Comparison of ENCODE assay signal across 10 cellular contexts in the genomic region with DNA sequence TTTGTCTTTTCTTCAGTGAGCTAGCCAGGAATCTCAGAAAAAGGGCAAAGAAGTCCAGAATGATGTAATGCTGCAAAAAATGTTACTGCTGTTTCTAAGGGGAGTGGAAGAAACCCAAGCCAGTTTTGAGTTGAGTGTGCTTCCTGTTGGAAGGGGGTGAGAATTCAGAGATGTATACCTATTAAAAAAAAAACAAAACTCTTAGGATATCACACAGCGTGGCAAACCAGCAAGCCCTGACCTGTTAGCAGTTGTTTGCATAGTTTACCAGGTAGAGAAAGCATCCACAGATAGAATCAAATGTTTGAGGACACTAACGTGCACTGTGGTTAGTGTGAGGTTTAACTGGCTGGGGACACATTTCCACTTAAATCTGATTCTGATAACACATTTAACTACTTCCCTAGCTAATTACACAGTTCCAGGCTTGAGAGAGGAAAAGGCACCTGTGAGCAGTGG. TPM values are rescaled to one million over a fixed set of nuclear protein-coding genes. Genes with fewer than 3 reads are reported as not detected.
DNase-seq lines count a peak whose midpoint lies in the region; ATAC-seq, FAIRE-seq and TF ChIP-seq lines count a peak whose summit lies in the region.
"Had no signal": no experiment of that assay in that cellular context is flagged by ENCODE, and none has a peak within 500 bp of the region (broad histone marks: within the 10 kb centered on the region; RNA-seq: fewer than 3 reads in every experiment).

No MANE protein-coding gene starts in this region.

- TSS peak; percentile 12 for BruUV-seq in GM12878 (replicated peaks; lab: Mats Ljungman, UMichigan)

- in situ Hi-C loops in GM12878 (cut with MboI): loop anchor here (5.0 to 25.0 kb wide), 2 partner anchors 88 to 1508 kb away; no protein-coding TSS in a partner anchor

- peak overlapping the region; percentile 36; the same call in 1 of the 2 replicates for H3K9ac ChIP-seq in GM12878 (ENCODE audit: control insufficient read depth, insufficient read depth, low read length)

- TF ChIP-seq RAD21 in GM12878 (IDR thresholded peaks at IDR 0.05; ENCODE audit: insufficient read depth, low read depth, low read length): 0 out of 2 replicates have a peak, but pooled peaks have one; percentile 1

- peak; percentile 24 to 35; a peak in 1 of 4 replicates for TF ChIP-seq EP300 in GM12878 (IDR thresholded peaks at IDR 0.05; ENCODE audit: borderline replicate concordance in 1 of 2, control insufficient read depth in 1 of 2, low read depth in 2 of 2, low read length in 2 of 2)

- 0% methylated on average over 2 of the region's 2 CpGs for WGBS in GM12878 (ENCODE audit: insufficient coverage, insufficient replicate concordance, low lambda C conversion rate, missing lambda C conversion rate)

- H3K9me3 ChIP-seq in right atrium auricular region (no peaks in the 10 kb centered on the region), GM12878 (replicated peaks; ENCODE audit: control insufficient read depth, insufficient read depth, low read length) (no peaks in the 10 kb centered on the region)

- ATAC-seq in Right ventricle myocardium superior (ENCODE audit: poor library complexity) (peak; percentile 63), HG03097 (IDR thresholded peaks at IDR 0.05; ENCODE audit: low FRiP score, unreplicated experiment) (peak; percentile 66), GM12878 (peak; percentile 64)

- H3K4me3 ChIP-seq in right atrium auricular region: no peak overlapping the region
- peak overlapping the region; percentile 13; the same call in 1 of the 2 replicates for H3K4me3 ChIP-seq in GM12878

- POLR2A ChIA-PET in GM12878 (lab: Charles Lee): interaction anchor here (0.6 to 2.4 kb wide), 4 partner anchors 9 to 113 kb away, joined by 3 to 9 read pairs (median 6); no protein-coding TSS in a partner anchor

- RAD21 ChIA-PET in GM12878 (lab: Charles Lee; ENCODE audit: unreplicated experiment): interaction anchor here (0.6 to 7.7 kb wide), 6 partner anchors 12 to 89 kb away, joined by 3 to 98 read pairs (median 10); partner anchors contain the start of gene BASP1

- H3K4me2 ChIP-seq in GM12878 (ENCODE audit: control insufficient read depth, insufficient read depth): peak overlapping the region; percentile 88

- SMC1A ChIA-PET in GM12878 (lab: Charles Lee; ENCODE audit: uncharacterized antibody, unreplicated experiment): interaction anchor here (0.6 to 11.2 kb wide), 5 partner anchors 8 to 214 kb away, joined by 3 to 150 read pairs (median 7); no protein-coding TSS in a partner anchor

- no peak overlapping the region for H2AFZ ChIP-seq in GM12878 (ENCODE audit: control insufficient read depth, low read depth, low read length)

- H3K4me1 ChIP-seq in right atrium auricular region: peaks cover 0 to 5% of the 10 kb centered on the region in 2 donors
- peaks cover 34% of the 10 kb centered on the region for H3K4me1 ChIP-seq in GM12878 (ENCODE audit: control insufficient read depth, insufficient read depth, low read length)

- peaks cover 57% of the 10 kb centered on the region for H3K79me2 ChIP-seq in GM12878 (ENCODE audit: control insufficient read depth, insufficient read depth, low read length)

- TF ChIP-seq POLR2A in GM12878 (IDR thresholded peaks at IDR 0.05; ENCODE audit: low read depth, low read length): no peak

- DNase-seq in Right ventricle myocardium superior (no peak), right atrium auricular region (ENCODE audit: low spot score) (no peak), GM12878 (ENCODE audit: low read depth, low spot score) (peak; percentile 66), ureter (ENCODE audit: low spot score) (peak; percentile 52), DMS53 treated with DMSO at 0.1 percent for 48 hours (lab: John Stamatoyannopoulos, UW; ENCODE audit: unreplicated experiment) (no peak), putamen (ENCODE audit: low spot score) (no peak), NCI-H2081 treated with DMSO at 0.1 percent for 48 hours (lab: John Stamatoyannopoulos, UW) (no peak)
- DNase-seq: CD4-positive, CD25-positive, alpha-beta regulatory T cell had no signal

- H4K20me1 ChIP-seq in GM12878 (ENCODE audit: control insufficient read depth, insufficient read depth): no peaks in the 10 kb centered on the region

- H3K27ac ChIP-seq in right atrium auricular region (no peak overlapping the region), GM12878 (ENCODE audit: control insufficient read depth, insufficient read depth) (peak overlapping the region; percentile 88)

- peak; percentile 79 for FAIRE-seq in GM12878 (lab: Jason Lieb, UNC)
- FAIRE-seq: TTC549 had no signal

- intact Hi-C loops in Right ventricle myocardium superior (cut with DNase I) (no loop called here), GM12878 (cut with micrococcal nuclease; ENCODE audit: unreplicated experiment) (loop anchor here (1.0 kb wide), 1 partner anchor 26 kb away; no protein-coding TSS in a partner anchor)

- TF ChIP-seq CTCF in right atrium auricular region (IDR thresholded peaks at IDR 0.05) (no peak), GM12878 (IDR thresholded peaks at IDR 0.05 in 2 of 3, conservative IDR thresholded peaks at IDR 0.05 in 1 of 3; ENCODE audit: control insufficient read depth in 2 of 3, extremely low read depth in 1 of 3, insufficient read depth in 1 of 3, low read depth in 3 of 3, low read length in 3 of 3) (no peak)

- H3K27me3 ChIP-seq in right atrium auricular region (no peaks in the 10 kb centered on the region), GM12878 (replicated peaks in 1 of 2; ENCODE audit: control insufficient read depth in 2 of 2, insufficient read depth in 2 of 2, low read length in 1 of 2) (no peaks in the 10 kb centered on the region)

- H3K36me3 ChIP-seq in right atrium auricular region (no peaks in the 10 kb centered on the region), GM12878 (ENCODE audit: control insufficient read depth in 2 of 2, insufficient read depth in 2 of 2, low read length in 1 of 2) (no peaks in the 10 kb centered on the region; a peak in 1 of 4 replicates)

- CTCF ChIA-PET in GM12878 (lab: Yijun Ruan, JAX): interaction anchor here (2.0 to 6.1 kb wide), 2 partner anchors 13 to 27 kb away, joined by 7 to 38 read pairs; partner anchors contain the start of gene BASP1

TF ChIP-seq in GM12878, 131 proteins besides CTCF, POLR2A, EP300 and RAD21 (continues in another document):
- peak; percentile 65 to 73; a peak in 3 of 4 replicates for TF ChIP-seq BHLHE40 (IDR thresholded peaks at IDR 0.05; ENCODE audit: borderline replicate concordance in 1 of 2, low read depth in 2 of 2, low read length in 1 of 2)
- 0 out of 2 replicates have a peak, but pooled peaks have one; percentile 47 for TF ChIP-seq POLR2AphosphoS5 (IDR thresholded peaks at IDR 0.05; ENCODE audit: low read length)
- TF ChIP-seq, protein P1, sequence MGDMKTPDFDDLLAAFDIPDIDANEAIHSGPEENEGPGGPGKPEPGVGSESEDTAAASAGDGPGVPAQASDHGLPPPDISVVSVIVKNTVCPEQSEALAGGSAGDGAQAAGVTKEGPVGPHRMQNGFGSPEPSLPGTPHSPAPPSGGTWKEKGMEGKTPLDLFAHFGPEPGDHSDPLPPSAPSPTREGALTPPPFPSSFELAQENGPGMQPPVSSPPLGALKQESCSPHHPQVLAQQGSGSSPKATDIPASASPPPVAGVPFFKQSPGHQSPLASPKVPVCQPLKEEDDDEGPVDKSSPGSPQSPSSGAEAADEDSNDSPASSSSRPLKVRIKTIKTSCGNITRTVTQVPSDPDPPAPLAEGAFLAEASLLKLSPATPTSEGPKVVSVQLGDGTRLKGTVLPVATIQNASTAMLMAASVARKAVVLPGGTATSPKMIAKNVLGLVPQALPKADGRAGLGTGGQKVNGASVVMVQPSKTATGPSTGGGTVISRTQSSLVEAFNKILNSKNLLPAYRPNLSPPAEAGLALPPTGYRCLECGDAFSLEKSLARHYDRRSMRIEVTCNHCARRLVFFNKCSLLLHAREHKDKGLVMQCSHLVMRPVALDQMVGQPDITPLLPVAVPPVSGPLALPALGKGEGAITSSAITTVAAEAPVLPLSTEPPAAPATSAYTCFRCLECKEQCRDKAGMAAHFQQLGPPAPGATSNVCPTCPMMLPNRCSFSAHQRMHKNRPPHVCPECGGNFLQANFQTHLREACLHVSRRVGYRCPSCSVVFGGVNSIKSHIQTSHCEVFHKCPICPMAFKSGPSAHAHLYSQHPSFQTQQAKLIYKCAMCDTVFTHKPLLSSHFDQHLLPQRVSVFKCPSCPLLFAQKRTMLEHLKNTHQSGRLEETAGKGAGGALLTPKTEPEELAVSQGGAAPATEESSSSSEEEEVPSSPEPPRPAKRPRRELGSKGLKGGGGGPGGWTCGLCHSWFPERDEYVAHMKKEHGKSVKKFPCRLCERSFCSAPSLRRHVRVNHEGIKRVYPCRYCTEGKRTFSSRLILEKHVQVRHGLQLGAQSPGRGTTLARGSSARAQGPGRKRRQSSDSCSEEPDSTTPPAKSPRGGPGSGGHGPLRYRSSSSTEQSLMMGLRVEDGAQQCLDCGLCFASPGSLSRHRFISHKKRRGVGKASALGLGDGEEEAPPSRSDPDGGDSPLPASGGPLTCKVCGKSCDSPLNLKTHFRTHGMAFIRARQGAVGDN (IDR thresholded peaks at IDR 0.05): no peak

RNA-seq across cellular contexts. Expression of gene BASP1, which starts 11.4 kb away (rescaled TPM):
- total RNA-seq in Right ventricle myocardium superior: 3.4 TPM
- total RNA-seq in right atrium auricular region: 10 to 100 TPM in 1 of 2 donors, 1 to 10 TPM in 1; 8.3 to 18.4 TPM
- total RNA-seq in GM12878 (2013; cell fraction: nucleolus; rRNA removed): 26.2 and 27.4 TPM in 2 replicates
- 123 and 126 TPM in 2 replicates for total RNA-seq in GM12878 (2014; rRNA removed)
- 68.8 and 73.9 TPM in 2 replicates for total RNA-seq in GM12878 (2014; rRNA removed; fragmentation: Illumina TruSeq; extraction: Trizol)
- total RNA-seq in GM12878 (2021): 190 and 193 TPM in 2 replicates
- polyA plus RNA-seq in GM12878 (2011; ENCODE audit: low read depth): 50.3 TPM
- polyA plus RNA-seq in GM12878 (2011; rRNA removed): 158 and 181 TPM in 2 replicates
- polyA plus RNA-seq in GM12878 (2011; cell fraction: cytosol; rRNA removed): 95.6 and 98.7 TPM in 2 replicates
- polyA plus RNA-seq in GM12878 (2011; cell fraction: nucleus; rRNA removed): 22.4 and 34.3 TPM in 2 replicates
- 66.9 and 79.5 TPM in 2 replicates for polyA plus RNA-seq in GM12878 (2012)
- 159 and 169 TPM in 2 replicates for polyA plus RNA-seq in GM12878 (2014; fragmentation: Illumina TruSeq; extraction: Trizol)
- polyA plus RNA-seq in GM12878 (2014; fragmentation: Nextera tagmentation; extraction: Ambion mirVana): 10 to 100 TPM; 27.3 to 57.5 TPM
- polyA plus RNA-seq in GM12878 (2014; rRNA removed): 185 and 209 TPM in 2 replicates
- polyA plus RNA-seq in GM12878 (2016; fragmentation: Nextera tagmentation; extraction: Ambion mirVana): 10 to 100 TPM; 59.0 to 78.7 TPM
- 28.4 and 35.5 TPM in 2 replicates for polyA minus RNA-seq in GM12878 (2011; rRNA and poly(A)+ RNA removed)
- polyA minus RNA-seq in GM12878 (2011; cell fraction: cytosol; rRNA and poly(A)+ RNA removed): 26.5 and 29.0 TPM in 2 replicates
- polyA minus RNA-seq in GM12878 (2011; cell fraction: nucleus; rRNA and poly(A)+ RNA removed): 4.7 and 9.5 TPM in 2 replicates
- total RNA-seq in ureter: 77.8 TPM

Comparison
In these comparisons a context has a peak if more than half of its experiments do, and no peak if none do; other contexts are left out.
1. DNase-seq: peak in GM12878 (single experiment) and ureter (single experiment); none in Right ventricle myocardium superior (single experiment), right atrium auricular region (single experiment), DMS53 treated with DMSO at 0.1 percent for 48 hours (single experiment), putamen (single experiment) and NCI-H2081 treated with DMSO at 0.1 percent for 48 hours (single experiment).
2. Peak in every context shown above with its lines, with median percentiles within 50 percentile points of each other: ATAC-seq.